Comparison of ENCODE assay signal across 12 cellular contexts in genomic region chr3:42387802-42388651, GRCh38. TPM values are rescaled to one million over a fixed set of nuclear protein-coding genes. Genes with fewer than 3 reads are reported as not detected.
DNase-seq lines count a peak whose midpoint lies in the region; ATAC-seq and TF ChIP-seq lines count a peak whose summit lies in the region.
"Had no signal": no experiment of that assay in that cellular context is flagged by ENCODE, and none has a peak within 500 bp of the region (broad histone marks: within the 10 kb centered on the region; RNA-seq: fewer than 3 reads in every experiment).

No MANE protein-coding gene starts in this region.

- H3K4me1 ChIP-seq in suprapubic skin: no peaks in the 10 kb centered on the region
- H3K4me1 ChIP-seq: left lung, parathyroid adenoma had no signal

- peaks cover 7% of the 10 kb centered on the region for H3K27me3 ChIP-seq in suprapubic skin
- H3K27me3 ChIP-seq: left lung had no signal

- no peaks in the 10 kb centered on the region for H3K36me3 ChIP-seq in suprapubic skin
- H3K36me3 ChIP-seq: left lung had no signal

- peak; percentile 7 for DNase-seq in activated CD8-positive, alpha-beta memory T cell treated with anti-CD3 and anti-CD28 coated beads, Interleukin-2, amount 50 U/mL, for 1 hour (ENCODE audit: extremely low read depth)
- no peak for DNase-seq in activated CD8-positive, alpha-beta memory T cell treated with anti-CD3 and anti-CD28 coated beads for 24 hours
- peak; percentile 10 to 12 for DNase-seq in activated CD4-positive, alpha-beta T cell treated with anti-CD3 and anti-CD28 coated beads, Interleukin-2, amount 50 U/mL, for 4 hours
- DNase-seq in coronary artery (ENCODE audit: low spot score) (peak; percentile 41), suprapubic skin (ENCODE audit: low spot score in 2 of 2) (no peak), NCI-H2107 treated with DMSO at 0.1 percent for 48 hours (lab: John Stamatoyannopoulos, UW; ENCODE audit: unreplicated experiment) (no peak)
- DNase-seq in stimulated activated CD8-positive, alpha-beta memory T cell treated with anti-CD3 and anti-CD28 coated beads, Interleukin-4, amount 100 ng/mL, for 48 hours: peak; percentile 39
- DNase-seq: caudate nucleus, foreskin fibroblast, left lung had no signal

- no peak for TF ChIP-seq POLR2A in suprapubic skin (IDR thresholded peaks at IDR 0.05)

- no peaks in the 10 kb centered on the region for H3K9me3 ChIP-seq in suprapubic skin
- H3K9me3 ChIP-seq: left lung had no signal

- H3K4me3 ChIP-seq in coronary artery: no peak overlapping the region
- H3K4me3 ChIP-seq in suprapubic skin: no peak overlapping the region
- H3K4me3 ChIP-seq: left lung had no signal

- TF ChIP-seq CTCF in coronary artery (IDR thresholded peaks at IDR 0.05) (no peak), suprapubic skin (IDR thresholded peaks at IDR 0.05) (no peak)

- H3K27ac ChIP-seq in coronary artery (no peak overlapping the region), suprapubic skin (no peak overlapping the region)
- H3K27ac ChIP-seq: left lung, parathyroid adenoma had no signal

- TF ChIP-seq EP300 in suprapubic skin (IDR thresholded peaks at IDR 0.05): no peak

- WGBS in suprapubic skin: 61% methylated on average over 10 of the region's 10 CpGs

- ATAC-seq in GM21528 (IDR thresholded peaks at IDR 0.05; ENCODE audit: low FRiP score, unreplicated experiment): no peak
- ATAC-seq: left lung had no signal

RNA-seq across cellular contexts. Expression of gene LYZL4, which starts 22.4 kb away (rescaled TPM):
- not detected for total RNA-seq in suprapubic skin
- total RNA-seq: left lung had no signal

Comparison
In these comparisons a context has a peak if more than half of its experiments do, and no peak if none do; other contexts are left out.
1. DNase-seq: peak in activated CD8-positive, alpha-beta memory T cell treated with anti-CD3 and anti-CD28 coated beads, Interleukin-2, amount 50 U/mL, for 1 hour (single experiment), activated CD4-positive, alpha-beta T cell treated with anti-CD3 and anti-CD28 coated beads, Interleukin-2, amount 50 U/mL, for 4 hours (2 of 2), coronary artery (single experiment) and stimulated activated CD8-positive, alpha-beta memory T cell treated with anti-CD3 and anti-CD28 coated beads, Interleukin-4, amount 100 ng/mL, for 48 hours (single experiment); none in activated CD8-positive, alpha-beta memory T cell treated with anti-CD3 and anti-CD28 coated beads for 24 hours (single experiment), suprapubic skin (0 of 2) and NCI-H2107 treated with DMSO at 0.1 percent for 48 hours (single experiment).